Comparison of ENCODE assay signal across 18 cellular contexts in the genomic region with DNA sequence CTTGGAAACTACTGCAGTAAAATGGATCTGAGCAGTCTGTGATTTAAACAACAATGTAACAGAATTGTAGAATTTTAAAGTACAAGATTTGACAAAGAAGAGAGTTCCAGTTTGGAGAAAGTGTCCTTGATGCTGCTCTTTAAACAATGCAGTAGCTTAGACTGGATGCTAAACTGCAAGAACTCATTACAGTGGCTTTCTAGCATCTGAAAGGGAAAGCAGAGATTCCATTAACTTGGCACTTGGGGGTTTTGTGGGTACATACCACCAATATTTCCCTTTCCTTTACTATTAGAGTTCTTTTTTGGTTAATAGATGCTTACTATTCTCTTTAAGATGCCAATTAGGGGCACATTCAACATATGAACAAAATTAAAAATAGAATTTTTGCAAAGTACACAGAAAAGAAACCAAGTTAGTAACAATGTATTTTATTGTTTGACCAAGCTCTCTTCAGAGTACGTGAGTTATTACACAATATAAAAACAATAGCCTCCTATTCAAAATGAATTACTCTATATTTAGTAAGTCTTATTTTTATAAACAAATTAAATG.
"Had no signal": no experiment of that assay in that cellular context is flagged by ENCODE, and none has a peak within 500 bp of the region (broad histone marks: within the 10 kb centered on the region; RNA-seq: fewer than 3 reads in every experiment).

No MANE protein-coding gene starts in this region.

- H3K9me3 ChIP-seq: breast epithelium, SJSA1, thoracic aorta had no signal

- H3K4me1 ChIP-seq: breast epithelium had no signal

- ATAC-seq: effector memory CD8-positive, alpha-beta T cell; T-helper 17 cell had no signal

- FAIRE-seq: astrocyte had no signal

- DNase-seq: activated CD4-positive, alpha-beta T cell treated with anti-CD3 and anti-CD28 coated beads for 1 hour; activated naive CD4-positive, alpha-beta T cell treated with anti-CD3 and anti-CD28 coated beads for 36 hours; activated T-cell treated with anti-CD3 and anti-CD28 coated beads for 4 hours; dermis blood vessel endothelial cell; effector memory CD8-positive, alpha-beta T cell; glutamatergic neuron; islet precursor cell; nucleus accumbens; posterior cingulate gyrus; stimulated activated CD4-positive, alpha-beta T cell treated with anti-CD3 and anti-CD28 coated beads, Interleukin-2, amount 100 ng/mL, for 24 hours; stimulated activated naive CD4-positive, alpha-beta T cell treated with Interleukin-2 at 50 U/mL for 16 hours; T-helper 17 cell had no signal

- H3K27ac ChIP-seq: SJSA1, thoracic aorta, VCaP had no signal

- H3K27me3 ChIP-seq: breast epithelium, SJSA1 had no signal

- H3K4me3 ChIP-seq: breast epithelium, lung, SJSA1, thoracic aorta had no signal

- H3K36me3 ChIP-seq: breast epithelium had no signal
